8 cellular contexts compared by ENCODE assay signal in genomic region chr14:74867673-74868072, GRCh38. TPM values are rescaled to one million over a fixed set of nuclear protein-coding genes. Genes with fewer than 3 reads are reported as not detected.
DNase-seq lines count a peak whose midpoint lies in the region; ATAC-seq and TF ChIP-seq lines count a peak whose summit lies in the region.

No MANE protein-coding gene starts in this region.

- DNase-seq in Right ventricle myocardium inferior (ENCODE audit: missing footprints): no peak
- no peak for DNase-seq in cardiac septum (ENCODE audit: low spot score)
- peak; percentile 33 for DNase-seq in activated naive CD4-positive, alpha-beta T cell treated with anti-CD3 and anti-CD28 coated beads, Interleukin-2, amount 50 U/mL, for 16 hours
- DNase-seq in medulla oblongata (ENCODE audit: extremely low spot score): peak; percentile 87
- DNase-seq in transverse colon: no peak
- no peak for DNase-seq in BE2C
- DNase-seq in ACHN: no peak

- H3K27me3 ChIP-seq in transverse colon (no peaks in the 10 kb centered on the region), BE2C (no peaks in the 10 kb centered on the region)

- in situ Hi-C loops in transverse colon (cut with MboI; ENCODE audit: low pct_ligation_motif_present in 1 of 4, low pct_unique_long_range_greater_than_20kb in 1 of 4, low sequenced_read_pairs in 3 of 4) (loop anchor here in 1 of 4 donors (10.0 kb wide), 1 partner anchor 47 kb away; no protein-coding TSS in a partner anchor), ACHN (cut with HindIII; ENCODE audit: low pct_ligation_motif_present, low pct_unique_long_range_greater_than_20kb, low sequenced_read_pairs) (no loop called here)

- TF ChIP-seq EP300 in transverse colon (IDR thresholded peaks at IDR 0.05; ENCODE audit: low read depth): no peak

- no peaks in the 10 kb centered on the region for H3K36me3 ChIP-seq in transverse colon
- H3K36me3 ChIP-seq in BE2C: no peaks in the 10 kb centered on the region

- ATAC-seq in Right ventricle myocardium inferior (peak; percentile 46), GM18520 (IDR thresholded peaks at IDR 0.05; ENCODE audit: unreplicated experiment) (no peak)

- H3K4me3 ChIP-seq in transverse colon (no peak overlapping the region), BE2C (ENCODE audit: low read depth, low read length) (no peak overlapping the region)

- intact Hi-C loops in Right ventricle myocardium inferior (cut with DNase I) (no loop called here), cardiac septum (cut with DNase I) (no loop called here), transverse colon (cut with DNase I; ENCODE audit: low total_unique reads) (no loop called here)

- TF ChIP-seq CTCF in transverse colon (IDR thresholded peaks at IDR 0.05): no peak
- TF ChIP-seq CTCF in BE2C (IDR thresholded peaks at IDR 0.05; ENCODE audit: low read depth, low read length): no peak

- peak overlapping the region in 2 of 4 donors; percentile 5 to 35 for H3K27ac ChIP-seq in transverse colon

- H3K9me3 ChIP-seq in transverse colon (no peaks in the 10 kb centered on the region), BE2C (no peaks in the 10 kb centered on the region)

- TF ChIP-seq POLR2A in transverse colon (IDR thresholded peaks at IDR 0.05): no peak

- H3K4me1 ChIP-seq in transverse colon (no peaks in the 10 kb centered on the region), BE2C (no peaks in the 10 kb centered on the region)

- 41 to 44% methylated on average over 3 to 5 of the region's 5 CpGs for WGBS in transverse colon (ENCODE audit: low coverage in 1 of 2), 2 donors

RNA-seq across cellular contexts. Expression of gene PROX2, which starts 8.3 kb away (rescaled TPM):
- total RNA-seq in Right ventricle myocardium inferior: not detected
- not detected for total RNA-seq in cardiac septum
- under 1 TPM in 1 of 4 donors, not detected in 3; 0.79 TPM for total RNA-seq in transverse colon
- 0.76 TPM for polyA plus RNA-seq in BE2C (2012; ENCODE audit: insufficient read depth, insufficient read length, low read depth)

RNA-seq across cellular contexts. Expression of gene DLST, which starts 14.0 kb away (rescaled TPM):
- total RNA-seq in Right ventricle myocardium inferior (213 TPM), cardiac septum (202 TPM), transverse colon (100 to 1,000 TPM in 3 of 4 donors, 10 to 100 TPM in 1; 65.1 to 135 (median 103) TPM)
- polyA plus RNA-seq in BE2C (2012; ENCODE audit: insufficient read depth, insufficient read length, low read depth): 85.4 TPM

RNA-seq across cellular contexts. Expression of gene RPS6KL1, which starts 55.4 kb away (rescaled TPM):
- total RNA-seq in Right ventricle myocardium inferior (19.1 TPM), cardiac septum (19.8 TPM), transverse colon (10 to 100 TPM in 1 of 4 donors, 1 to 10 TPM in 2, not detected in 1; 6.4 to 54.1 (median 9.3) TPM)
- polyA plus RNA-seq in BE2C (2012; ENCODE audit: insufficient read depth, insufficient read length, low read depth): 122 TPM

Comparison
In these comparisons a context has a peak if more than half of its experiments do, and no peak if none do; other contexts are left out.
1. DNase-seq: peak in activated naive CD4-positive, alpha-beta T cell treated with anti-CD3 and anti-CD28 coated beads, Interleukin-2, amount 50 U/mL, for 16 hours (single experiment) and medulla oblongata (single experiment); none in Right ventricle myocardium inferior (single experiment), cardiac septum (single experiment), transverse colon (single experiment), BE2C (single experiment) and ACHN (single experiment).